ENCODE assay signal across 8 cellular contexts in the genomic region with DNA sequence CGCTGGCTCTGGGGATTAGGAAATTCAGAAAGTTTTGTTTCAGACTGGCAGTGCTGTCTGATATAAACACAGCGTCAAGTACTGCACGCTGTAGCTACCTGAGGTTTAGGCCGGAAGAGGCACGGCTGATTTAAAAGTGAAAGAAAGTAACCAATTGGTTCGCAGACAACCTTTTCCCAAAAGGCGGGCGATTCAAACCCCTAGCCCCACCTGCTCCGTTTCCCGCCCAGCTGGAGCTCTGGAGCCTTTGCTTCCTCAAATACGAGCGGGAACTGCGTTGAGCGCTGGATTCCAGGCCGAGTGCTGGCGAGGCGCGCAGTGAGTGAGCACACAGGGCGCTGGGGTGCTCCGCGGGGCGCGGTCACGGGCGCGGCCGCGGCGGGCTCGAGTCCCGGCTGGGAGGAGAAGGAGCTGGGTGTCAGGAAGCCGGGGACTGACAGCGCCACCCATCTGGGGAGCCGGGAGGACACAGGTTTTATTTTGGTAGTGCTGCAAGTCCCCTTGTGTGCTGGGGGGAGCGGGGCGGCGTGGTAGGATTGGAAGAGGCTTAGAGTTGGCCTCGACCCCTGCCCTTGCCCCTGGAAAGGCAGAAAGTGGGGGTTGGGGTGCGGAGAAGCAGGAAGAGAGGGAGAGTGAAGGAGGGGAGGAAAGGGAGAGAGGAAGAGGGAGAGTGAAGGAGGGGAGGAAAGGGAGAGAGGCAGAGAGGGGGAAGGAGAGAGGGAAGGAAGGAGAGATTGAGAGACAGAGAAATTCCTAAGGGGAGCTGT. TPM values are rescaled to one million over a fixed set of nuclear protein-coding genes. Genes with fewer than 3 reads are reported as not detected.
DNase-seq lines count a peak whose midpoint lies in the region; ATAC-seq, FAIRE-seq and TF ChIP-seq lines count a peak whose summit lies in the region.

No MANE protein-coding gene starts in this region.

- H3K27ac Mint-ChIP-seq in activated CD8-positive, alpha-beta memory T cell treated with anti-CD3 and anti-CD28 coated beads, Interleukin-2, amount 10 ng/mL, durations not matched to agents 7 days and 5 days = peak overlapping the region; percentile 97
- H3K27ac Mint-ChIP-seq in endothelial cell (ENCODE audit: unreplicated experiment) = peak overlapping the region; percentile 85

- no peak overlapping the region for H3K4ac ChIP-seq in mesendoderm (ENCODE audit: low read depth, low read length)

- no peak overlapping the region for H3K23ac ChIP-seq in mesendoderm (ENCODE audit: low read length)

- peaks cover 3% of the 10 kb centered on the region for H3K4me1 ChIP-seq in mesendoderm (ENCODE audit: control insufficient read depth, low read depth, low read length)

- no peak overlapping the region for H2BK15ac ChIP-seq in mesendoderm (replicated peaks; ENCODE audit: low read depth)

- no peak overlapping the region for H3K27ac ChIP-seq in mesendoderm (ENCODE audit: low read depth, low read length)

- H3K56ac ChIP-seq in mesendoderm (ENCODE audit: low read length) = peak overlapping the region; percentile 92

- no peaks in the 10 kb centered on the region for H3K79me1 ChIP-seq in mesendoderm (ENCODE audit: low read length)

- no peak overlapping the region for H2BK5ac ChIP-seq in mesendoderm (ENCODE audit: low read length)

- H3K4me3 Mint-ChIP-seq in activated CD8-positive, alpha-beta memory T cell treated with anti-CD3 and anti-CD28 coated beads, Interleukin-2, amount 10 ng/mL, durations not matched to agents 7 days and 5 days = peak overlapping the region; percentile 96
- peak overlapping the region; percentile 74 for H3K4me3 Mint-ChIP-seq in endothelial cell (ENCODE audit: unreplicated experiment)

- H3K36me3 ChIP-seq in mesendoderm (ENCODE audit: control insufficient read depth, insufficient read depth, low read length) = no peaks in the 10 kb centered on the region

- WGBS in mesendoderm (ENCODE audit: extremely low coverage, insufficient coverage, low lambda C conversion rate) = no CpG with 5 or more reads among the region's 39 CpGs

- no peaks in the 10 kb centered on the region for H3K79me2 ChIP-seq in mesendoderm (ENCODE audit: control insufficient read depth, insufficient read depth, low read length)

- peaks cover 2% of the 10 kb centered on the region for H3K27me3 ChIP-seq in mesendoderm (ENCODE audit: insufficient read depth, low read length, poor library complexity)

- no peaks in the 10 kb centered on the region for H3K27me3 Mint-ChIP-seq in activated CD8-positive, alpha-beta memory T cell treated with anti-CD3 and anti-CD28 coated beads, Interleukin-2, amount 10 ng/mL, durations not matched to agents 7 days and 5 days
- peaks cover 2% of the 10 kb centered on the region for H3K27me3 Mint-ChIP-seq in endothelial cell (ENCODE audit: unreplicated experiment)

- ATAC-seq in HG03460 (IDR thresholded peaks at IDR 0.05; ENCODE audit: unreplicated experiment) = peak; percentile 62
- ATAC-seq in activated CD8-positive, alpha-beta memory T cell treated with anti-CD3 and anti-CD28 coated beads, Interleukin-2, amount 10 ng/mL, durations not matched to agents 7 days and 5 days = peak; percentile 66

- peak overlapping the region; percentile 54 for H3K4me3 ChIP-seq in mesendoderm (ENCODE audit: low read length)

- H4K5ac ChIP-seq in mesendoderm (ENCODE audit: low read length) = peak overlapping the region; percentile 81

- no peak overlapping the region for H2BK120ac ChIP-seq in mesendoderm (ENCODE audit: low read depth, low read length)

- H3K9ac ChIP-seq in mesendoderm (ENCODE audit: low read length) = peak overlapping the region; percentile 77

- no peak for TF ChIP-seq CTCF in endothelial cell (IDR thresholded peaks at IDR 0.05; ENCODE audit: unreplicated experiment)

- no peaks in the 10 kb centered on the region for H3K9me3 Mint-ChIP-seq in activated CD8-positive, alpha-beta memory T cell treated with anti-CD3 and anti-CD28 coated beads, Interleukin-2, amount 10 ng/mL, durations not matched to agents 7 days and 5 days (ENCODE audit: low read depth)
- H3K9me3 Mint-ChIP-seq in endothelial cell (ENCODE audit: unreplicated experiment) = no peaks in the 10 kb centered on the region

- no peak overlapping the region for H4K8ac ChIP-seq in mesendoderm (ENCODE audit: low read depth, low read length)

- H3K4me2 ChIP-seq in mesendoderm (ENCODE audit: low read length) = peak overlapping the region; percentile 61

- peaks cover 69% of the 10 kb centered on the region for H3K4me1 Mint-ChIP-seq in activated CD8-positive, alpha-beta memory T cell treated with anti-CD3 and anti-CD28 coated beads, Interleukin-2, amount 10 ng/mL, durations not matched to agents 7 days and 5 days
- H3K4me1 Mint-ChIP-seq in endothelial cell (ENCODE audit: unreplicated experiment) = peaks cover 22% of the 10 kb centered on the region

- peak overlapping the region; percentile 72 for H3K18ac ChIP-seq in mesendoderm (ENCODE audit: low read length)

- peaks cover 51% of the 10 kb centered on the region for H3K36me3 Mint-ChIP-seq in activated CD8-positive, alpha-beta memory T cell treated with anti-CD3 and anti-CD28 coated beads, Interleukin-2, amount 10 ng/mL, durations not matched to agents 7 days and 5 days
- peaks cover 5% of the 10 kb centered on the region for H3K36me3 Mint-ChIP-seq in endothelial cell (ENCODE audit: low read depth, unreplicated experiment)

- peak; percentile 98 for FAIRE-seq in GM19239 (lab: Jason Lieb, UNC)

- peak in 10 of 14 donors; percentile 6 to 50 (median 31) for DNase-seq in C1 segment of cervical spinal cord (lab: John Stamatoyannopoulos, UW)
- DNase-seq in GM19239 (ENCODE audit: insufficient read length, low spot score) = peak; percentile 57
- peak; percentile 81 for DNase-seq in NCI-H748 treated with DMSO at 0.1 percent for 48 hours (lab: John Stamatoyannopoulos, UW)
- DNase-seq in activated CD8-positive, alpha-beta memory T cell treated with anti-CD3 and anti-CD28 coated beads, Interleukin-2, amount 10 ng/mL, durations not matched to agents 7 days and 5 days = peak; percentile 91
- DNase-seq in endothelial cell (ENCODE audit: low spot score) = peak; percentile 70
- peak; percentile 96 for DNase-seq in mesendoderm
- peak; percentile 13 for DNase-seq in stimulated activated CD8-positive, alpha-beta memory T cell treated with anti-CD3 and anti-CD28 coated beads, Interleukin-15, amount 100 ng/mL, for 24 hours (ENCODE audit: low read depth)

- CTCF ChIA-PET in activated CD8-positive, alpha-beta memory T cell treated with anti-CD3 and anti-CD28 coated beads, Interleukin-2, amount 10 ng/mL, durations not matched to agents 7 days and 5 days (lab: Charles Lee) = interaction anchor here (0.9 to 4.0 kb wide), 13 partner anchors 9 to 1344 kb away, joined by 3 to 39 read pairs (median 4); a partner anchor contains a TSS

- H2AK5ac ChIP-seq in mesendoderm (ENCODE audit: low read length) = no peak overlapping the region

RNA-seq across cellular contexts. Expression of a gene that starts 2.1 kb away (rescaled TPM):
- 100 to 1,000 TPM; 136 to 152 TPM for total RNA-seq in activated CD8-positive, alpha-beta memory T cell treated with anti-CD3 and anti-CD28 coated beads, Interleukin-2, amount 10 ng/mL, durations not matched to agents 7 days and 5 days
- total RNA-seq in endothelial cell (ENCODE audit: unreplicated experiment) = 30.8 TPM
- polyA plus RNA-seq in mesendoderm (2013, experiment 1 of 2) = 23.5 TPM
- polyA plus RNA-seq in mesendoderm (2013, experiment 2 of 2) = 20.5 TPM

RNA-seq across cellular contexts. Expression of a gene that starts 27.2 kb away (rescaled TPM):
- under 1 TPM; 0.12 to 0.28 TPM for total RNA-seq in activated CD8-positive, alpha-beta memory T cell treated with anti-CD3 and anti-CD28 coated beads, Interleukin-2, amount 10 ng/mL, durations not matched to agents 7 days and 5 days
- total RNA-seq in endothelial cell (ENCODE audit: unreplicated experiment) = 29.4 TPM
- 13.9 TPM for polyA plus RNA-seq in mesendoderm (2013, experiment 1 of 2)
- polyA plus RNA-seq in mesendoderm (2013, experiment 2 of 2) = 15.1 TPM

RNA-seq across cellular contexts. Expression of a gene that starts 37.7 kb away (rescaled TPM):
- 10 to 100 TPM; 42.7 to 46.5 TPM for total RNA-seq in activated CD8-positive, alpha-beta memory T cell treated with anti-CD3 and anti-CD28 coated beads, Interleukin-2, amount 10 ng/mL, durations not matched to agents 7 days and 5 days
- 3.4 TPM for total RNA-seq in endothelial cell (ENCODE audit: unreplicated experiment)
- polyA plus RNA-seq in mesendoderm (2013, experiment 1 of 2) = 25.7 TPM
- 26.4 TPM for polyA plus RNA-seq in mesendoderm (2013, experiment 2 of 2)

RNA-seq across cellular contexts. Expression of a gene that starts 58.7 kb away (rescaled TPM):
- total RNA-seq in activated CD8-positive, alpha-beta memory T cell treated with anti-CD3 and anti-CD28 coated beads, Interleukin-2, amount 10 ng/mL, durations not matched to agents 7 days and 5 days = not detected
- not detected for total RNA-seq in endothelial cell (ENCODE audit: unreplicated experiment)
- not detected for polyA plus RNA-seq in mesendoderm (2013, experiment 1 of 2)
- polyA plus RNA-seq in mesendoderm (2013, experiment 2 of 2) = not detected

Comparison
In these comparisons a context has a peak if more than half of its experiments do, and no peak if none do; other contexts are left out.
1. DNase-seq: peak in every context shown above with its lines; median percentile 96 in mesendoderm; 91 in activated CD8-positive, alpha-beta memory T cell treated with anti-CD3 and anti-CD28 coated beads, Interleukin-2, amount 10 ng/mL, durations not matched to agents 7 days and 5 days; 81 in NCI-H748 treated with DMSO at 0.1 percent for 48 hours; 70 in endothelial cell; 57 in GM19239; 31 in C1 segment of cervical spinal cord; 13 in stimulated activated CD8-positive, alpha-beta memory T cell treated with anti-CD3 and anti-CD28 coated beads, Interleukin-15, amount 100 ng/mL, for 24 hours.
2. RNA of a gene that starts 27.2 kb away (total RNA-seq): 29.4 TPM in endothelial cell (single experiment); 0.12 to 0.28 TPM in activated CD8-positive, alpha-beta memory T cell treated with anti-CD3 and anti-CD28 coated beads, Interleukin-2, amount 10 ng/mL, durations not matched to agents 7 days and 5 days; every median in the first group is over 10 times any median in the second.
3. RNA of a gene that starts 37.7 kb away (total RNA-seq): 42.7 to 46.5 TPM in activated CD8-positive, alpha-beta memory T cell treated with anti-CD3 and anti-CD28 coated beads, Interleukin-2, amount 10 ng/mL, durations not matched to agents 7 days and 5 days; 3.4 TPM in endothelial cell (single experiment); every median in the first group is over 10 times any median in the second.